1 cellular context compared by ENCODE assay signal in the genomic region with DNA sequence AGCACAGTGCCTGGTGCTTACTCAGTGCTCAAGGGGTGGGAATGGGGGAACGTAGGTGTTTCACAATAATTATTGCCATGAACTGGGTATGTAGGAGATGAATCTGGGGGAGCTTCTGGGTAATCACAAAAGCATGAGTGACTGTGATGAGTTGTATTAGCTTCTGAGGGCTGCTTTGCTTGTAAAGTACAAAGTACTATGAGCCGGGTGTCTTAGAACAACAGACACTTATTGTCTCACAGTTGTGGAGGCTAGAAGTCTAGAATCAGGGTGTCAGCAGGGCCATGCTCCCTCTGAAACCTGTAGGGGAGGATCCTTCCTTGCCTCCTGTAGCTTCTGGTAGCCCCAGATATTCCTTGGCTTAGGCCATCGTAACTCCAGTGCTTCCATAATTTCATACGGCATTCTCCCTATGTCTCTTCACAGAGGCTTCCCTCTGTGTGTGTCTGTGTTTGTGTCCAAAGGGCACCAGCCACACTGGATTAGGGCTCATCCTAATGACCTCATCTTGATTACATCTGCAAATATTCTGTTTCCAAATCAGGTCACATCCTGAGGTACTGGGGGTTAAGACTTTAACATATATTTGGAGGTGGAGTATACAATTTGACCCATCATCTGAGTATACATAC.
TF ChIP-seq lines count a peak whose summit lies in the region.

No MANE protein-coding gene starts in this region.

TF ChIP-seq in H1, 55 proteins besides CTCF, POLR2A, EP300 and RAD21:
- TF ChIP-seq SAP30 (IDR thresholded peaks at IDR 0.05; ENCODE audit: insufficient read depth, insufficient replicate concordance, low read length) = no peak
- TF ChIP-seq POU5F1 (IDR thresholded peaks at IDR 0.05; ENCODE audit: low read depth, low read length) = no peak
